In genomic region chr11:90133560-90134145, GRCh38 we compare ENCODE assay signal across 14 cellular contexts. TPM values are rescaled to one million over a fixed set of nuclear protein-coding genes. Genes with fewer than 3 reads are reported as not detected.
A peak's percentile ranks its signal among the peaks of the same experiment; 100 is the strongest.
DNase-seq lines count a peak whose midpoint lies in the region; ATAC-seq and TF ChIP-seq lines count a peak whose summit lies in the region.
"Had no signal": no experiment of that assay in that cellular context is flagged by ENCODE, and none has a peak within 500 bp of the region (broad histone marks: within the 10 kb centered on the region; RNA-seq: fewer than 3 reads in every experiment).

No MANE protein-coding gene starts in this region.

- no peak for TF ChIP-seq CTCF in H9 (conservative IDR thresholded peaks at IDR 0.05)
- TF ChIP-seq CTCF in gastrocnemius medialis (IDR thresholded peaks at IDR 0.05 in 4 of 5, conservative IDR thresholded peaks at IDR 0.05 in 1 of 5): no peak
- no peak for TF ChIP-seq CTCF in adrenal gland (IDR thresholded peaks at IDR 0.05)

- H3K9me3 Mint-ChIP-seq in H9: no peaks in the 10 kb centered on the region
- no peaks in the 10 kb centered on the region for H3K9me3 Mint-ChIP-seq in activated naive CD8-positive, alpha-beta T cell treated with anti-CD3 and anti-CD28 coated beads, Interleukin-2, amount 50 U/mL, for 24 hours

- H3K9ac ChIP-seq in H9 (ENCODE audit: extremely low read depth, insufficient read length, low read length): peak overlapping the region; percentile 20

- peak overlapping the region; percentile 63; the same call in 1 of the 2 replicates for H3K4me3 ChIP-seq in iPS-18c (ENCODE audit: insufficient read depth, low read depth, low read length)
- peak overlapping the region in 3 of 4 donors; percentile 51 to 70 (median 53) for H3K4me3 ChIP-seq in gastrocnemius medialis
- peak overlapping the region in 1 of 4 donors; percentile 85 for H3K4me3 ChIP-seq in adrenal gland

- H3K23ac ChIP-seq in H9 (ENCODE audit: insufficient read length, low read depth, low read length): no peak overlapping the region

- H3K36me3 Mint-ChIP-seq in H9 (ENCODE audit: insufficient read depth in 1 of 3, low read depth in 3 of 3): no peaks in the 10 kb centered on the region
- no peaks in the 10 kb centered on the region for H3K36me3 Mint-ChIP-seq in activated naive CD8-positive, alpha-beta T cell treated with anti-CD3 and anti-CD28 coated beads, Interleukin-2, amount 50 U/mL, for 24 hours (ENCODE audit: low read depth)

- no peak overlapping the region for H4K8ac ChIP-seq in H9 (replicated peaks; ENCODE audit: insufficient read length, low read depth, low read length)

- in situ Hi-C loops in gastrocnemius medialis (cut with MboI; ENCODE audit: low sequenced_read_pairs in 4 of 4): no loop called here

- no peaks in the 10 kb centered on the region for H3K79me2 ChIP-seq in H9 (ENCODE audit: insufficient read depth, low read length)

- TF ChIP-seq POLR2A in gastrocnemius medialis (IDR thresholded peaks at IDR 0.05): no peak
- no peak for TF ChIP-seq POLR2A in adrenal gland (IDR thresholded peaks at IDR 0.05)

- H3K27me3 ChIP-seq in H9 (ENCODE audit: insufficient read depth, low read length) (no peaks in the 10 kb centered on the region), gastrocnemius medialis (peaks cover 0 to 10% (median 3%) of the 10 kb centered on the region in 3 donors), adrenal gland (no peaks in the 10 kb centered on the region)
- H3K27me3 ChIP-seq: sigmoid colon had no signal

- no peak overlapping the region for H3K4ac ChIP-seq in H9 (ENCODE audit: low read depth, low read length)

- peak overlapping the region; percentile 92 for H3K4me2 ChIP-seq in H9 (ENCODE audit: insufficient read depth, insufficient read length, low read length)

- H3K4me1 Mint-ChIP-seq in H9: peaks cover 18 to 30% of the 10 kb centered on the region in 2 experiments
- H3K4me1 Mint-ChIP-seq in activated naive CD8-positive, alpha-beta T cell treated with anti-CD3 and anti-CD28 coated beads, Interleukin-2, amount 50 U/mL, for 24 hours: peaks cover 14% of the 10 kb centered on the region

- intact Hi-C loops in gastrocnemius medialis (cut with DNase I; ENCODE audit: low total_unique reads): no loop called here
- intact Hi-C loops in adrenal gland (cut with DNase I): no loop called here

- H3K18ac ChIP-seq in H9 (ENCODE audit: insufficient read length, low read depth, low read length): no peak overlapping the region

- H3K27ac ChIP-seq in H9 (ENCODE audit: insufficient read length, low read depth, low read length) (no peak overlapping the region), gastrocnemius medialis (no peak overlapping the region), adrenal gland (peak overlapping the region in 2 of 5 donors; percentile 62 to 68)

- H3K36me3 ChIP-seq in gastrocnemius medialis (no peaks in the 10 kb centered on the region), adrenal gland (replicated peaks in 1 of 2) (no peaks in the 10 kb centered on the region)
- H3K36me3 ChIP-seq: sigmoid colon had no signal

- H2BK5ac ChIP-seq in H9 (ENCODE audit: insufficient read length, low read length): no peak overlapping the region

- H3K23me2 ChIP-seq in H9 (ENCODE audit: insufficient read length, low read depth, low read length, poor library complexity, severe bottlenecking): peaks cover 10% of the 10 kb centered on the region

- H2BK20ac ChIP-seq in H9 (ENCODE audit: low read depth, low read length, poor library complexity, severe bottlenecking): no peak overlapping the region

- H4K5ac ChIP-seq in H9 (ENCODE audit: insufficient read length, low read depth, low read length): no peak overlapping the region

- H4K91ac ChIP-seq in H9 (ENCODE audit: insufficient read length, low read depth, low read length): no peak overlapping the region

- no peaks in the 10 kb centered on the region for H3K79me1 ChIP-seq in H9 (ENCODE audit: insufficient read depth, low read depth, low read length, poor library complexity, severe bottlenecking)

- no peak overlapping the region for H3K56ac ChIP-seq in H9 (ENCODE audit: insufficient read length, low read depth, low read length)

- H4K20me1 ChIP-seq in H9 (ENCODE audit: control insufficient read depth, insufficient read depth, insufficient read length): no peaks in the 10 kb centered on the region

- H3K9me3 ChIP-seq in H9 (ENCODE audit: control insufficient read depth, low read depth, low read length) (no peaks in the 10 kb centered on the region), iPS-18c (ENCODE audit: control insufficient read depth, insufficient read depth, low read length) (no peaks in the 10 kb centered on the region), gastrocnemius medialis (no peaks in the 10 kb centered on the region), adrenal gland (replicated peaks in 1 of 3) (peaks cover 0 to 7% (median 0%) of the 10 kb centered on the region in 3 donors)
- H3K9me3 ChIP-seq: sigmoid colon had no signal

- H2BK15ac ChIP-seq in H9 (ENCODE audit: low read depth, low read length): no peak overlapping the region

- peak overlapping the region; percentile 72 to 78 for H3K4me3 Mint-ChIP-seq in H9
- H3K4me3 Mint-ChIP-seq in activated naive CD8-positive, alpha-beta T cell treated with anti-CD3 and anti-CD28 coated beads, Interleukin-2, amount 50 U/mL, for 24 hours: peak overlapping the region; percentile 30

- DNase-seq in H9 (no peak), gastrocnemius medialis (no peak), adrenal gland (no peak), NCI-H524 treated with DMSO at 0.1 percent for 48 hours (lab: John Stamatoyannopoulos, UW) (no peak)
- DNase-seq in activated naive CD8-positive, alpha-beta T cell treated with anti-CD3 and anti-CD28 coated beads, Interleukin-2, amount 50 U/mL, for 24 hours: no peak
- DNase-seq: activated CD8-positive, alpha-beta memory T cell treated with anti-CD3 and anti-CD28 coated beads, Interleukin-2, amount 50 U/mL, for 4 hours; DND-41; NCI-H187; sigmoid colon; T1000 had no signal

- peak overlapping the region; percentile 18 for H2AFZ ChIP-seq in H9 (ENCODE audit: low read length)

- no peak overlapping the region for H3T11ph ChIP-seq in H9 (ENCODE audit: low read length)

- peaks cover 14% of the 10 kb centered on the region for H3K27me3 Mint-ChIP-seq in H9 (ENCODE audit: low read depth)
- H3K27me3 Mint-ChIP-seq in activated naive CD8-positive, alpha-beta T cell treated with anti-CD3 and anti-CD28 coated beads, Interleukin-2, amount 50 U/mL, for 24 hours: peaks cover 47% of the 10 kb centered on the region

- WGBS in H9 (ENCODE audit: extremely low coverage, insufficient read length, low lambda C conversion rate): no CpG with 5 or more reads among the region's 3 CpGs
- WGBS in adrenal gland, 4 donors: 39 to 53% (median 45%) methylated on average over 3 of the region's 3 CpGs

- no peak overlapping the region for H2AK5ac ChIP-seq in H9 (ENCODE audit: insufficient read length, low read length)

- H3K4me1 ChIP-seq in H9 (ENCODE audit: insufficient read depth, low read length) (no peaks in the 10 kb centered on the region; the same call in 1 of the 2 replicates), gastrocnemius medialis (peaks cover 0 to 6% of the 10 kb centered on the region in 2 donors), adrenal gland (replicated peaks in 1 of 2) (peaks cover 0 to 10% of the 10 kb centered on the region in 2 donors)

- no peak overlapping the region for H2BK12ac ChIP-seq in H9 (ENCODE audit: insufficient read length, low read depth, low read length)

- no peak for ATAC-seq in activated naive CD8-positive, alpha-beta T cell treated with anti-CD3 and anti-CD28 coated beads, Interleukin-2, amount 50 U/mL, for 24 hours
- no peak for ATAC-seq in gastrocnemius medialis
- ATAC-seq in GM18873 (IDR thresholded peaks at IDR 0.05; ENCODE audit: low FRiP score, unreplicated experiment): no peak

- peak overlapping the region in 2 of 3 experiments; percentile 4 to 42; a peak in 4 of 7 replicates for H3K27ac Mint-ChIP-seq in H9
- no peak overlapping the region for H3K27ac Mint-ChIP-seq in activated naive CD8-positive, alpha-beta T cell treated with anti-CD3 and anti-CD28 coated beads, Interleukin-2, amount 50 U/mL, for 24 hours

- no peak overlapping the region for H2BK120ac ChIP-seq in H9 (ENCODE audit: low read depth, low read length, poor library complexity, severe bottlenecking)

- no peak overlapping the region for H3K14ac ChIP-seq in H9 (ENCODE audit: insufficient read depth, low read length)

RNA-seq across cellular contexts. Expression of gene NAALAD2, which starts 0.8 kb away (rescaled TPM):
- total RNA-seq in H9 (2021): 1.8 and 2.1 TPM in 2 replicates
- under 1 TPM in 2 of 4 donors, not detected in 2; 0.09 to 0.20 TPM for total RNA-seq in gastrocnemius medialis
- 10 to 100 TPM in 4 of 8 donors, 1 to 10 TPM in 4; 6.0 to 39.9 (median 10.7) TPM for total RNA-seq in adrenal gland
- polyA plus RNA-seq in adrenal gland: 10 to 100 TPM; 11.8 to 33.1 (median 18.5) TPM

RNA-seq across cellular contexts. Expression of gene UBTFL1, which starts 47.9 kb away (rescaled TPM):
- total RNA-seq in H9 (2021): not detected in 2 replicates
- not detected for total RNA-seq in gastrocnemius medialis
- not detected for total RNA-seq in adrenal gland
- not detected for polyA plus RNA-seq in adrenal gland
- total RNA-seq: epithelial cell of proximal tubule, HT1080, sigmoid colon had no signal
- polyA plus RNA-seq: sigmoid colon had no signal
